5 cellular contexts compared by ENCODE assay signal in the genomic region with DNA sequence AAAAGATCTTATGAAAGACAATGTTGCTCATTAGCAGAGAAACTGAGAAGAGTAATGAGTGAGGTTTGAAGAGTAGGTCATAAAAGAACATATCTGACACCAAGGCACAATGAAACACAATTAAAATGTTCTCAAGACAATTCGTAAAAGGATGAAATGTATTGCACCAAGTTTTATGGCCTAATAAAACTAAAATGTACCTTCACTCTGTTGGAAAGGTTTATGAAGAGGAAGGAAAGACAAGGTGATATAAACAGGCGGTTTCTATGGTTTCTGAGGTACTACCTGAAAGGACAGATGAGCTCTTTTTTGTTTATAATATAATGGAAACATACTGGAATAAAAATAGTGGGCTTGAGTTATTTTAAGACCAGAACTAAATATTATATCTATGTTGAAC.
"Had no signal": no experiment of that assay in that cellular context is flagged by ENCODE, and none has a peak within 500 bp of the region (broad histone marks: within the 10 kb centered on the region; RNA-seq: fewer than 3 reads in every experiment).

No MANE protein-coding gene starts in this region.

- DNase-seq: GM23248, H9, HCEC 1CT, IMR-90 had no signal

- H3K27ac Mint-ChIP-seq: H9 had no signal

- H3K4me3 Mint-ChIP-seq: H9 had no signal

- H2AFZ ChIP-seq: GM23248 had no signal

- H3K9ac ChIP-seq: GM23248 had no signal

- ATAC-seq: K562 had no signal

- H3K4me3 ChIP-seq: GM23248, K562 had no signal

- H3K27ac ChIP-seq: GM23248 had no signal
